In genomic region chrX:25204182-25204581, GRCh38 we compare ENCODE assay signal across 26 cellular contexts.
DNase-seq lines count a peak whose midpoint lies in the region; ATAC-seq, FAIRE-seq and TF ChIP-seq lines count a peak whose summit lies in the region.
"Had no signal": no experiment of that assay in that cellular context is flagged by ENCODE, and none has a peak within 500 bp of the region (broad histone marks: within the 10 kb centered on the region; RNA-seq: fewer than 3 reads in every experiment).

No MANE protein-coding gene starts in this region.

- H3K27me3 ChIP-seq in PC-3 (ENCODE audit: low read length), result no peaks in the 10 kb centered on the region
- no peaks in the 10 kb centered on the region for H3K27me3 ChIP-seq in small intestine (ENCODE audit: control insufficient read depth in 2 of 2, insufficient read depth in 2 of 2, low read length in 2 of 2)
- no peaks in the 10 kb centered on the region for H3K27me3 ChIP-seq in MG63
- H3K27me3 ChIP-seq: BE2C had no signal

- H3K36me3 Mint-ChIP-seq in activated CD4-positive, alpha-beta memory T cell treated with anti-CD3 and anti-CD28 coated beads for 36 hours, result no peaks in the 10 kb centered on the region
- H3K36me3 Mint-ChIP-seq: CD14-positive monocyte; CD8-positive, alpha-beta memory T cell had no signal

- H3K79me2 ChIP-seq in PC-3 (ENCODE audit: low read length), result no peaks in the 10 kb centered on the region

- H3K4me1 Mint-ChIP-seq in activated CD4-positive, alpha-beta memory T cell treated with anti-CD3 and anti-CD28 coated beads for 36 hours (ENCODE audit: low read depth), result no peaks in the 10 kb centered on the region
- H3K4me1 Mint-ChIP-seq: CD14-positive monocyte; CD8-positive, alpha-beta memory T cell had no signal

- no peak overlapping the region for H3K9ac ChIP-seq in PC-3 (ENCODE audit: low read length)
- H3K9ac ChIP-seq: BLaER1 treated with 17β-estradiol and CSF1 and Interleukin-3, amounts not matched to agents 10 nM and 100 nM had no signal

- H3K27ac ChIP-seq in PC-3 (ENCODE audit: low read length), result no peak overlapping the region
- no peak overlapping the region for H3K27ac ChIP-seq in small intestine (ENCODE audit: low read depth in 1 of 2, low read length in 1 of 2)
- H3K27ac ChIP-seq: 22Rv1; A549; BLaER1 treated with 17β-estradiol and CSF1 and Interleukin-3, amounts not matched to agents 10 nM and 100 nM had no signal

- no peak overlapping the region for H3K4me2 ChIP-seq in PC-3 (ENCODE audit: low read length)
- H3K4me2 ChIP-seq: A549; BLaER1 treated with 17β-estradiol and CSF1 and Interleukin-3, amounts not matched to agents 10 nM and 100 nM had no signal

- TF ChIP-seq CTCF in PC-3 (conservative IDR thresholded peaks at IDR 0.05; ENCODE audit: low read depth, low read length), result no peak

- H3K4me1 ChIP-seq in PC-3 (ENCODE audit: insufficient read depth, low read length) (no peaks in the 10 kb centered on the region), small intestine (ENCODE audit: control insufficient read depth in 2 of 2, insufficient read depth in 1 of 2, low read depth in 1 of 2, low read length in 1 of 2) (no peaks in the 10 kb centered on the region)
- H3K4me1 ChIP-seq: A549; BE2C; BLaER1 treated with 17β-estradiol and CSF1 and Interleukin-3, amounts not matched to agents 10 nM and 100 nM; HAP-1 had no signal

- no peak overlapping the region for H3K4me3 Mint-ChIP-seq in activated CD4-positive, alpha-beta memory T cell treated with anti-CD3 and anti-CD28 coated beads for 36 hours
- H3K4me3 Mint-ChIP-seq: CD14-positive monocyte; CD4-positive, alpha-beta T cell; CD8-positive, alpha-beta memory T cell; HFFc6 had no signal

- no TSS peak for BruUV-seq in PC-3 (replicated peaks; lab: Mats Ljungman, UMichigan)

- no peaks in the 10 kb centered on the region for H4K20me1 ChIP-seq in PC-3 (ENCODE audit: low read length)
- H4K20me1 ChIP-seq: BLaER1 treated with 17β-estradiol and CSF1 and Interleukin-3, amounts not matched to agents 10 nM and 100 nM had no signal

- H3K9me3 ChIP-seq in PC-3 (ENCODE audit: low read length) (no peaks in the 10 kb centered on the region), small intestine (ENCODE audit: control insufficient read depth, low read depth) (no peaks in the 10 kb centered on the region), MG63 (no peaks in the 10 kb centered on the region)
- H3K9me3 ChIP-seq: A549, BE2C, HAP-1 had no signal

- no peaks in the 10 kb centered on the region for H3K9me2 ChIP-seq in PC-3 (replicated peaks; ENCODE audit: low read length)

- POLR2A ChIA-PET in PC-3 (lab: Charles Lee; ENCODE audit: unreplicated experiment), result no interaction called here
- POLR2A ChIA-PET in activated CD4-positive, alpha-beta memory T cell treated with anti-CD3 and anti-CD28 coated beads for 36 hours (lab: Charles Lee), result no interaction called here

- no peaks in the 10 kb centered on the region for H3K27me3 Mint-ChIP-seq in activated CD4-positive, alpha-beta memory T cell treated with anti-CD3 and anti-CD28 coated beads for 36 hours

- CTCF ChIA-PET in PC-3 (lab: Charles Lee), result no interaction called here
- CTCF ChIA-PET in activated CD4-positive, alpha-beta memory T cell treated with anti-CD3 and anti-CD28 coated beads for 36 hours (lab: Charles Lee), result no interaction called here

- H3F3A ChIP-seq in PC-3 (ENCODE audit: low read length, unreplicated experiment), result no peaks in the 10 kb centered on the region

- no peak overlapping the region for H3K27ac Mint-ChIP-seq in activated CD4-positive, alpha-beta memory T cell treated with anti-CD3 and anti-CD28 coated beads for 36 hours
- H3K27ac Mint-ChIP-seq: CD14-positive monocyte; CD4-positive, alpha-beta T cell; CD8-positive, alpha-beta memory T cell; HFFc6 had no signal

- intact Hi-C loops in PC-3 (cut with micrococcal nuclease), result no loop called here
- intact Hi-C loops in activated CD4-positive, alpha-beta memory T cell treated with anti-CD3 and anti-CD28 coated beads for 36 hours (cut with micrococcal nuclease), result no loop called here

- H3K4me3 ChIP-seq in PC-3 (ENCODE audit: low read length), result no peak overlapping the region
- H3K4me3 ChIP-seq in small intestine (ENCODE audit: low read depth in 1 of 2, low read length in 2 of 2), result no peak overlapping the region
- H3K4me3 ChIP-seq in MG63, result no peak overlapping the region
- H3K4me3 ChIP-seq: A549; BLaER1 treated with 17β-estradiol and CSF1 and Interleukin-3, amounts not matched to agents 10 nM and 100 nM; HAP-1 had no signal

- no peaks in the 10 kb centered on the region for H3K36me3 ChIP-seq in PC-3 (ENCODE audit: low read depth, low read length)
- no peaks in the 10 kb centered on the region for H3K36me3 ChIP-seq in small intestine (ENCODE audit: control insufficient read depth in 2 of 2, insufficient read depth in 2 of 2, low read length in 2 of 2)
- no peaks in the 10 kb centered on the region for H3K36me3 ChIP-seq in MG63
- H3K36me3 ChIP-seq: BE2C; BLaER1 treated with 17β-estradiol and CSF1 and Interleukin-3, amounts not matched to agents 10 nM and 100 nM; HAP-1 had no signal

- no peaks in the 10 kb centered on the region for H3K9me3 Mint-ChIP-seq in activated CD4-positive, alpha-beta memory T cell treated with anti-CD3 and anti-CD28 coated beads for 36 hours
- H3K9me3 Mint-ChIP-seq: CD4-positive, alpha-beta T cell; CD8-positive, alpha-beta memory T cell; HFFc6 had no signal

- ATAC-seq in PC-3 (no peak), SK-N-SH treated with all-trans-retinoic acid at 6 μM for 48 hours (no peak), GM21737 (IDR thresholded peaks at IDR 0.05; ENCODE audit: unreplicated experiment) (no peak)
- ATAC-seq: A549 had no signal

- peak; percentile 78 for FAIRE-seq in small intestine (lab: Jason Lieb, UNC)
- FAIRE-seq: D721Med, GM12892, GM19239, H54 had no signal

- H2AFZ ChIP-seq in PC-3 (ENCODE audit: low read length), result no peak overlapping the region

- peak; percentile 38 for DNase-seq in A172 (ENCODE audit: low spot score)
- DNase-seq in PC-3, result peak; percentile 5
- no peak for DNase-seq in small intestine
- no peak for DNase-seq in activated CD4-positive, alpha-beta memory T cell treated with anti-CD3 and anti-CD28 coated beads for 36 hours
- no peak for DNase-seq in MG63
- DNase-seq: ACHN; AML-193; BE2C; CD4-positive, alpha-beta T cell; CD8-positive, alpha-beta memory T cell; DMS 273 treated with DMSO at 0.1 percent for 48 hours; DMS79 treated with DMSO at 0.1 percent for 48 hours; GF-D8; GOT3; HFFc6 had no signal

TF ChIP-seq in SK-N-SH treated with all-trans-retinoic acid at 6 μM for 48 hours, 23 proteins besides CTCF, POLR2A, EP300 and RAD21:
- TF ChIP-seq CSRNP3 (CRISPR knock-in tag; IDR thresholded peaks at IDR 0.05) (no peak), ZFP30 (CRISPR knock-in tag; IDR thresholded peaks at IDR 0.05) (no peak), ZNF70 (CRISPR knock-in tag; IDR thresholded peaks at IDR 0.05) (no peak), ISL1 (CRISPR knock-in tag; IDR thresholded peaks at IDR 0.05) (peak; percentile 85)

Comparison
In these comparisons a context has a peak if more than half of its experiments do, and no peak if none do; other contexts are left out.
1. DNase-seq: peak in A172 (single experiment) and PC-3 (single experiment); none in small intestine (single experiment), activated CD4-positive, alpha-beta memory T cell treated with anti-CD3 and anti-CD28 coated beads for 36 hours (single experiment) and MG63 (single experiment).